ENCODE assay signal across 8 cellular contexts in the genomic region with DNA sequence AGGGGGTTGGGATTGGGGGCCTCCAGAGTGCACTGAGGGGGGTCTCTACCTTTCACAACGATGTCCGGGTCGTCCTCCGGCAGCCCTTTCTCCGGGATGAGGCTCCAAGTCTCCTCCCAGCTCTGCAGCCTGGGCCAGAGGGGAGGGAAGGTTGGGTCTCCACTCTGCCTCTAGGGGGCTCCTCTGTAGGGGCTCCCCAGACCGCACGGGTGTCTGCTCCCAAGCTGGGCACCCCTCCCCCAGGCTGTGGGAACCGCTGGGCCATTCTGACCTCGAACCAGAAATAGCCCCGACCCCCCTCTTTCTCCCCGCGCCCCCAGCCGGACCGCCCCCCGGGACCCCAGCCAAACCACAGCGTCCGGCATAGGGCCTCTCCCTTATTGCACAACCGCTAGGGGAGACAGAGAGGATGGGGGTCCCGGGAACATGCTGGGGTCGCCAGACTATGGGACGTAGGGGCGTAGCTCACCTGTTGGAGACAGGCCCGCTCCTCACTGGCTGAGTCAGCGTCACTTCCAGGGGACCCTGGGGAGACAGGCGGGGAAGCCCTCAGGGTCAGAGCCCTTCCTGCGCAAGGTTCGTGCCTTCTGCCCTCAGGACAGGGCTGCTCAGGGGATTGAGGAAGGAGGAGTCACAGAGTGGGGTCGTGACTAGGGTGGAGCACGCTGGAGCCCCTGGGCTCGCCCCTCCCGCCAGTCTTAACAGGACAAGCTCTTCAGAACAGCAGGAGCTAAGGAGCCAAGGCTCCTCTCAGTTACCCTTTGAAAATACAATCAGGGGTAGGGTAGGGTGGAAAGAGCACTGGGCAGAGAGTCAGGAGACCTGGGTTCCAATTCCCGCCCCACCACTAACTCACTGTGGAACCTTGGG. TPM values are rescaled to one million over a fixed set of nuclear protein-coding genes. Genes with fewer than 3 reads are reported as not detected.
DNase-seq lines count a peak whose midpoint lies in the region; ATAC-seq and TF ChIP-seq lines count a peak whose summit lies in the region.

No MANE protein-coding gene starts in this region.

- CTCF ChIA-PET in A673 (lab: Charles Lee): no interaction called here
- CTCF ChIA-PET in RWPE1 (lab: Yijun Ruan, JAX): interaction anchor here (0.8 to 5.7 kb wide), 6 partner anchors 9 to 96 kb away, joined by 3 to 22 read pairs (median 7); no protein-coding TSS in a partner anchor

- TF ChIP-seq CTCF in A673 (conservative IDR thresholded peaks at IDR 0.05; ENCODE audit: low read depth, low read length) (peak; percentile 53), GM12872 (IDR thresholded peaks at IDR 0.05; ENCODE audit: insufficient read depth, low read depth, low read length) (peak; percentile 81), RWPE1 (conservative IDR thresholded peaks at IDR 0.05; ENCODE audit: low read depth) (peak; percentile 54)

- H3K27ac ChIP-seq in A673 (ENCODE audit: low read depth, low read length, poor library complexity, severe bottlenecking) (no peak overlapping the region), RWPE1 (peak overlapping the region; percentile 99), epithelial cell of prostate (peak overlapping the region; percentile 94)

- H3K36me3 Mint-ChIP-seq in naive thymus-derived CD8-positive, alpha-beta T cell: peaks cover 0 to 2% (median 0%) of the 10 kb centered on the region in 3 donors

- no peaks in the 10 kb centered on the region for H3K9me3 ChIP-seq in A673 (ENCODE audit: low read depth, low read length, poor library complexity, severe bottlenecking)

- H3K4me1 ChIP-seq in A673 (ENCODE audit: insufficient read depth, low read length, poor library complexity, severe bottlenecking): peaks cover 8% of the 10 kb centered on the region

- H3K9me3 Mint-ChIP-seq in naive thymus-derived CD8-positive, alpha-beta T cell: peaks cover 0 to 4% (median 0%) of the 10 kb centered on the region in 9 donors

- H3K4me1 Mint-ChIP-seq in naive thymus-derived CD8-positive, alpha-beta T cell: peaks cover 20 to 52% (median 48%) of the 10 kb centered on the region in 4 donors

- no peak for ATAC-seq in naive thymus-derived CD8-positive, alpha-beta T cell

- no TSS peak for BruUV-seq in A673 (replicated peaks; lab: Mats Ljungman, UMichigan)

- no peaks in the 10 kb centered on the region for H3K27me3 ChIP-seq in A673 (replicated peaks; ENCODE audit: insufficient read depth, low read depth, low read length, poor library complexity)

- DNase-seq in A673 (ENCODE audit: low spot score) (peak; percentile 44), RWPE1 (ENCODE audit: low spot score) (peak; percentile 52), epithelial cell of prostate (ENCODE audit: low read depth, low spot score) (no peak), hippocampal formation (lab: John Stamatoyannopoulos, UW) (no peak), NCI-H1092 treated with DMSO at 0.1 percent for 48 hours (lab: John Stamatoyannopoulos, UW) (no peak)
- peak in 2 of 10 donors; percentile 33 to 39 for DNase-seq in naive thymus-derived CD8-positive, alpha-beta T cell
- no peak for DNase-seq in stimulated activated naive CD4-positive, alpha-beta T cell treated with Interleukin-2 at 50 U/mL for 16 hours (lab: John Stamatoyannopoulos, UW)

- peak overlapping the region in 8 of 10 donors; percentile 15 to 78 (median 38) for H3K4me3 Mint-ChIP-seq in naive thymus-derived CD8-positive, alpha-beta T cell

- peaks cover 13 to 49% (median 26%) of the 10 kb centered on the region in 5 donors for H3K27me3 Mint-ChIP-seq in naive thymus-derived CD8-positive, alpha-beta T cell

- intact Hi-C loops in A673 (cut with micrococcal nuclease; ENCODE audit: unreplicated experiment): no loop called here

- POLR2A ChIA-PET in A673 (lab: Charles Lee; ENCODE audit: low non-redundant PET) (no interaction called here), RWPE1 (lab: Yijun Ruan, JAX; ENCODE audit: low non-redundant PET) (interaction anchor here (0.8 kb wide), 1 partner anchor 10 kb away, joined by 3 read pairs; no protein-coding TSS in a partner anchor)
- POLR2A ChIA-PET in naive thymus-derived CD8-positive, alpha-beta T cell (lab: Charles Lee): interaction anchor here (1.2 kb wide), 1 partner anchor 15 kb away, joined by 3 read pairs; a partner anchor contains a TSS

- peak overlapping the region in 1 of 10 donors; percentile 29 for H3K27ac Mint-ChIP-seq in naive thymus-derived CD8-positive, alpha-beta T cell

- H3K4me3 ChIP-seq in A673 (ENCODE audit: low read depth, low read length, poor library complexity, severe bottlenecking): no peak overlapping the region

- peaks cover 4% of the 10 kb centered on the region for H3K36me3 ChIP-seq in A673 (ENCODE audit: insufficient read depth, low read length, poor library complexity, severe bottlenecking)

RNA-seq across cellular contexts. Expression of a gene that starts 2.7 kb away (rescaled TPM):
- 11.9 and 16.8 TPM in 2 replicates for total RNA-seq in A673 (2021)
- not detected for total RNA-seq in naive thymus-derived CD8-positive, alpha-beta T cell
- not detected for polyA plus RNA-seq in naive thymus-derived CD8-positive, alpha-beta T cell

RNA-seq across cellular contexts. Expression of a gene that starts 7.5 kb away (rescaled TPM):
- 0.52 and 0.55 TPM in 2 replicates for total RNA-seq in A673 (2021)
- 1 to 10 TPM; 1.3 to 1.7 TPM for total RNA-seq in naive thymus-derived CD8-positive, alpha-beta T cell
- polyA plus RNA-seq in naive thymus-derived CD8-positive, alpha-beta T cell: 1 to 10 TPM in 1 of 3 donors, under 1 TPM in 2; 0.68 to 1.8 (median 0.75) TPM

RNA-seq across cellular contexts. Expression of a gene that starts 8.2 kb away (rescaled TPM):
- total RNA-seq in A673 (2021): 5.6 and 6.7 TPM in 2 replicates
- 1 to 10 TPM; 2.7 to 3.0 TPM for total RNA-seq in naive thymus-derived CD8-positive, alpha-beta T cell
- under 1 TPM in 1 of 3 donors, not detected in 2; 0.05 TPM for polyA plus RNA-seq in naive thymus-derived CD8-positive, alpha-beta T cell

RNA-seq across cellular contexts. Expression of a gene that starts 15.0 kb away (rescaled TPM):
- 14.6 and 19.2 TPM in 2 replicates for total RNA-seq in A673 (2021)
- 10 to 100 TPM; 18.1 to 22.1 TPM for total RNA-seq in naive thymus-derived CD8-positive, alpha-beta T cell
- polyA plus RNA-seq in naive thymus-derived CD8-positive, alpha-beta T cell: 1 to 10 TPM; 4.9 to 6.9 (median 6.0) TPM

Comparison
In these comparisons a context has a peak if more than half of its experiments do, and no peak if none do; other contexts are left out.
1. DNase-seq: peak in A673 (single experiment) and RWPE1 (single experiment); none in epithelial cell of prostate (single experiment), stimulated activated naive CD4-positive, alpha-beta T cell treated with Interleukin-2 at 50 U/mL for 16 hours (single experiment), hippocampal formation (0 of 2) and NCI-H1092 treated with DMSO at 0.1 percent for 48 hours (single experiment).
2. RNA of a gene that starts 2.7 kb away (total RNA-seq): 11.9 to 16.8 TPM in A673; not detected in naive thymus-derived CD8-positive, alpha-beta T cell; every median in the first group is over 10 times any median in the second.
3. Peak in every context shown above with its lines, with median percentiles within 50 percentile points of each other: CTCF ChIP-seq.